ENCODE assay signal across 1 cellular context in the genomic region with DNA sequence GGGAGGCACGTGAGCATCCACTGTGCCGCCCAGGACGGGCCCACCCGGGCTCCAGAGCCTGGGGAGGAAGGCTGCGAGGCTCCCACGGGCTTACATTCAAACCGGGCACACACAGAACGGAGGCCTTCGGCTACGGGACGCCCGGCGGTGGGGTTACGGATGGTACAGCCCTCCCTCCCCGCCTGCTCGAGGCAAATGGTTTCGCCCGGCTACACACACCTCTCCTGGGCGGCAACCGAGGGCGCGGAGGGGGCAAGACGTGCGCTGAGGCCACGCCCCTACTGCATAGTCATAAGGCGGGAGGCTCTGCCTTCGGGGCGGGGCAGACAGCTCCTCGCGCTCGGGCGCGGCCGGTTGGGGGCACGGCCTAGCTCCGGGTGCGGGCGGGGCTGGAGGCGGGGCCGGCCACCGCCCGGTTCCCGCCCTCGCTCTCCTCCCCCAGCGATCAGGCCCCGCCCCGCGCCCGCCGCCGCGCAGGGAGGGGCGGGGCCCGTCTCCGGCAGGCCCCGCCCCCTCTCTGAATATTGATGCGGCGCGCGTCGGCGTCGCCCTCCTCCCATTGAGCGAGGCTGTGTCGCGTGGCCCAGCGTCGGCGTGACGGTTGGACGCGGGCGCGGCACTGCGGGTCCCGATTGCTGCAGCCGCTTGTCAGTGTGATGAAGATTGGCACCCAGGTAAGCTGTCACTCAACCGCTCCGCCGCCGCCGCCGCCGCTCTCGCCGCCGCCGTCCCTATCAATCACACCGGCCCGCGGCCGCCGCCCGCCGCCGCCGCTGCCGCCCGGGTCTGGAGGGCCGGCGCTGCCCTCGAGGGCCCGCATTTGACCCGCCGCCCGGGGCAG.
A peak's percentile ranks its signal among the peaks of the same experiment; 100 is the strongest.
TF ChIP-seq lines count a peak whose summit lies in the region.

PKNOX1 (plus strand) TSS at position 572 of the 841 bp plus-strand sequence. CDS start 29,820 bp downstream, outside the sequence.

TF ChIP-seq in WTC11, 78 proteins besides CTCF, POLR2A, EP300 and RAD21 (continued from another document):
- TF ChIP-seq ATF3 (CRISPR knock-in tag; conservative IDR thresholded peaks at IDR 0.05) (no peak), FOXP4 (CRISPR knock-in tag; IDR thresholded peaks at IDR 0.05) (peak; percentile 83; the same call in 1 of the 2 replicates), ZSCAN18 (CRISPR knock-in tag; IDR thresholded peaks at IDR 0.05) (0 out of 2 replicates have a peak, but pooled peaks have one; percentile 29), ZNF416 (CRISPR knock-in tag; IDR thresholded peaks at IDR 0.05) (no peak), ZNF671 (CRISPR knock-in tag; IDR thresholded peaks at IDR 0.05) (no peak)
